24 cellular contexts compared by ENCODE assay signal in the genomic region with DNA sequence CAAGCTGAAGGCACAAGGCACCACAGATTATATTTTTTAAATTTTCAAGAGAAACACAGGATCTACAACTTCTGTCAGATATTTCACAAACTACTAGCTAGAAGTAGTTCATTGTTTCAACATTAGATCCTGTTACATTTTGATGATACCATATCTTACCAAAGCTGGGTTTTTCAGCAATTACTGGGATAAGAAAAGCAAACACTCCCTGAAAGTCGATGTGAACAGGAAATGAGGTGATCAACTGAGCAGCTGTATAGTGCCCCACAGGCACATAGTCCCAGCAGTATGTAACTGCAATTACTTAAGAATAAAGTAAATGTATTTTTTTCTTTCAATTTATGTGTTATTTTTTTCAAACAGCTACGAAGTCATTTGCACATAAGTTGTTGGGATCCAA.
DNase-seq lines count a peak whose midpoint lies in the region; ATAC-seq, FAIRE-seq and TF ChIP-seq lines count a peak whose summit lies in the region.
"Had no signal": no experiment of that assay in that cellular context is flagged by ENCODE, and none has a peak within 500 bp of the region (broad histone marks: within the 10 kb centered on the region; RNA-seq: fewer than 3 reads in every experiment).

No MANE protein-coding gene starts in this region.

- no peak for FAIRE-seq in urothelium cell line (lab: Jason Lieb, UNC)
- FAIRE-seq: colon, GM19239 had no signal

- no peak for TF ChIP-seq CTCF in choroid plexus epithelial cell (conservative IDR thresholded peaks at IDR 0.05; ENCODE audit: low read depth, low read length)

- DNase-seq in DMS53 (lab: John Stamatoyannopoulos, UW), result peak; percentile 5
- no peak for DNase-seq in DMS53 treated with DMSO at 0.1 percent for 48 hours (lab: John Stamatoyannopoulos, UW; ENCODE audit: unreplicated experiment)
- peak; percentile 77 for DNase-seq in RPMI7951 (ENCODE audit: low read depth)
- peak; percentile 92 for DNase-seq in choroid plexus epithelial cell (ENCODE audit: low read depth)
- no peak for DNase-seq in SW480 (ENCODE audit: low spot score)
- no peak for DNase-seq in urothelium cell line (ENCODE audit: low spot score)
- DNase-seq in SHP77 (lab: John Stamatoyannopoulos, UW), result no peak
- DNase-seq: activated CD4-positive, alpha-beta T cell treated with anti-CD3 and anti-CD28 coated beads for 4 hours; activated naive CD4-positive, alpha-beta T cell treated with anti-CD3 and anti-CD28 coated beads, Interleukin-2, amount 50 U/mL, for 16 hours; activated T-cell treated with anti-CD3 and anti-CD28 coated beads, Interleukin-2, amount 50 U/mL, for 72 hours; DMS79 treated with DMSO at 0.1 percent for 48 hours; esophagus squamous epithelium; HFFc6; Karpas-422; NCI-H1105; NCI-H748 treated with DMSO at 0.1 percent for 48 hours; psoas muscle had no signal

- ATAC-seq in HG02885 (IDR thresholded peaks at IDR 0.05; ENCODE audit: poor library complexity, unreplicated experiment), result no peak
- ATAC-seq: activated T-cell treated with anti-CD3 and anti-CD28 coated beads, Interleukin-2, amount 50 U/mL, for 72 hours; psoas muscle; stimulated activated memory B cell treated with anti-CD40 and anti-IgM and Interleukin-4, amounts not matched to agents 10 μg/mL and 1 μg/mL and 100 μg/mL, for 72 hours had no signal

- peak overlapping the region; percentile 33 for H3K4me3 ChIP-seq in choroid plexus epithelial cell (ENCODE audit: low read depth, low read length)
- H3K4me3 ChIP-seq: ascending aorta, esophagus squamous epithelium, lung, psoas muscle, SJCRH30 had no signal

Comparison
In these comparisons a context has a peak if more than half of its experiments do, and no peak if none do; other contexts are left out.
1. DNase-seq: peak in DMS53 (single experiment), RPMI7951 (single experiment) and choroid plexus epithelial cell (single experiment); none in DMS53 treated with DMSO at 0.1 percent for 48 hours (single experiment), SW480 (single experiment), urothelium cell line (single experiment) and SHP77 (0 of 2).